12 cellular contexts compared by ENCODE assay signal in the genomic region with DNA sequence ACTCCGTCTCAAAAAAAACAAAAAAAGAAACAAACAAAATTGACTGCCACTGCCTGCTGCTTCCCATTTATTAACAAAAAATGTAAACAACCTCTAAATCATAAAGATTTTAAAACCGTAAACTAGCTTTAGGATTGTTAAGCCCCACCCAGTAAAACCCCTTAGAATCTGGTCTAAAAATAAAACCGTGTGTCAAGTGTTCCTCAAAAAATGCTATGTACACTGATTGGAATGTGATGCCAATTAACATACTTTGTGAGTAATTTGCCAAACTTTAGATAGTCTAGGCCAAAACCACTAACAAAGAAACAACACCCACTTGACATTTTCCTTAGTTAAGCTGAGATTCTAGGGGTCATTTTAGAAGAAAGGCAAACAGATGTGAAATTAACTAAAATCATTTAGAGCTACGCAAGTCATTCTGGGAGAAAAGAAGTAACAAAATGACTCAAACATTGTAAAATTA. TPM values are rescaled to one million over a fixed set of nuclear protein-coding genes. Genes with fewer than 3 reads are reported as not detected.
A peak's percentile ranks its signal among the peaks of the same experiment; 100 is the strongest.
DNase-seq lines count a peak whose midpoint lies in the region; ATAC-seq and TF ChIP-seq lines count a peak whose summit lies in the region.
"Had no signal": no experiment of that assay in that cellular context is flagged by ENCODE, and none has a peak within 500 bp of the region (broad histone marks: within the 10 kb centered on the region; RNA-seq: fewer than 3 reads in every experiment).

No MANE protein-coding gene starts in this region.

- H3K4me3 Mint-ChIP-seq in activated naive CD4-positive, alpha-beta T cell treated with anti-CD3 and anti-CD28 coated beads, Interleukin-2, amount 50 U/mL, for 24 hours, result peak overlapping the region; percentile 54
- H3K4me3 Mint-ChIP-seq in activated T-helper 2 cell treated with anti-CD3 and anti-CD28 coated beads, Interferon-gamma antibody, Interleukin-2, Interleukin-4, amounts not matched to agents 10 μg/mL and 5 μg/mL and 100 μg/mL, durations not matched to agents 14 hours and 24 hours and 36 hours (ENCODE audit: low read depth), result no peak overlapping the region

- H3K9me3 Mint-ChIP-seq in activated naive CD4-positive, alpha-beta T cell treated with anti-CD3 and anti-CD28 coated beads, Interleukin-2, amount 50 U/mL, for 24 hours, result no peaks in the 10 kb centered on the region
- no peaks in the 10 kb centered on the region for H3K9me3 Mint-ChIP-seq in activated T-helper 2 cell treated with anti-CD3 and anti-CD28 coated beads, Interferon-gamma antibody, Interleukin-2, Interleukin-4, amounts not matched to agents 10 μg/mL and 5 μg/mL and 100 μg/mL, durations not matched to agents 14 hours and 24 hours and 36 hours

- no peaks in the 10 kb centered on the region for H3K36me3 ChIP-seq in thoracic aorta

- H3K9me3 ChIP-seq in thoracic aorta, result no peaks in the 10 kb centered on the region

- H3K4me1 Mint-ChIP-seq in activated naive CD4-positive, alpha-beta T cell treated with anti-CD3 and anti-CD28 coated beads, Interleukin-2, amount 50 U/mL, for 24 hours, result peaks cover 72% of the 10 kb centered on the region
- H3K4me1 Mint-ChIP-seq in activated T-helper 2 cell treated with anti-CD3 and anti-CD28 coated beads, Interferon-gamma antibody, Interleukin-2, Interleukin-4, amounts not matched to agents 10 μg/mL and 5 μg/mL and 100 μg/mL, durations not matched to agents 14 hours and 24 hours and 36 hours (ENCODE audit: low read depth), result peaks cover 37% of the 10 kb centered on the region

- no peak for TF ChIP-seq CTCF in thoracic aorta (IDR thresholded peaks at IDR 0.05)

- ATAC-seq in thoracic aorta (ENCODE audit: insufficient number of reproducible peaks, low FRiP score, low read depth), result no peak
- ATAC-seq in HG02623 (IDR thresholded peaks at IDR 0.05; ENCODE audit: unreplicated experiment), result no peak
- no peak for ATAC-seq in GM21786 (IDR thresholded peaks at IDR 0.05; ENCODE audit: unreplicated experiment)

- peaks cover 55 to 76% of the 10 kb centered on the region in 2 donors for H3K4me1 ChIP-seq in thoracic aorta (ENCODE audit: control insufficient read depth in 1 of 2, low read depth in 2 of 2)

- intact Hi-C loops in activated T-helper 2 cell treated with anti-CD3 and anti-CD28 coated beads, Interferon-gamma antibody, Interleukin-2, Interleukin-4, amounts not matched to agents 10 μg/mL and 5 μg/mL and 100 μg/mL, durations not matched to agents 14 hours and 24 hours and 36 hours (cut with micrococcal nuclease), result no loop called here

- H3K27ac Mint-ChIP-seq in activated naive CD4-positive, alpha-beta T cell treated with anti-CD3 and anti-CD28 coated beads, Interleukin-2, amount 50 U/mL, for 24 hours, result peak overlapping the region; percentile 43
- peak overlapping the region; percentile 79 for H3K27ac Mint-ChIP-seq in activated T-helper 2 cell treated with anti-CD3 and anti-CD28 coated beads, Interferon-gamma antibody, Interleukin-2, Interleukin-4, amounts not matched to agents 10 μg/mL and 5 μg/mL and 100 μg/mL, durations not matched to agents 14 hours and 24 hours and 36 hours

- H3K27me3 ChIP-seq in thoracic aorta (replicated peaks; ENCODE audit: insufficient read depth), result no peaks in the 10 kb centered on the region

- H3K4me3 ChIP-seq in thoracic aorta, result peak overlapping the region; percentile 2

- peaks cover 12% of the 10 kb centered on the region for H3K36me3 Mint-ChIP-seq in activated naive CD4-positive, alpha-beta T cell treated with anti-CD3 and anti-CD28 coated beads, Interleukin-2, amount 50 U/mL, for 24 hours
- peaks cover 24% of the 10 kb centered on the region for H3K36me3 Mint-ChIP-seq in activated T-helper 2 cell treated with anti-CD3 and anti-CD28 coated beads, Interferon-gamma antibody, Interleukin-2, Interleukin-4, amounts not matched to agents 10 μg/mL and 5 μg/mL and 100 μg/mL, durations not matched to agents 14 hours and 24 hours and 36 hours (ENCODE audit: low read depth)

- peak overlapping the region; percentile 72 to 80 for H3K27ac ChIP-seq in thoracic aorta
- H3K27ac ChIP-seq: C4-2B had no signal

- DNase-seq in activated naive CD4-positive, alpha-beta T cell treated with anti-CD3 and anti-CD28 coated beads, Interleukin-2, amount 50 U/mL, for 16 hours, result no peak
- DNase-seq in activated T-helper 2 cell treated with anti-CD3 and anti-CD28 coated beads, Interferon-gamma antibody, Interleukin-2, Interleukin-4, amounts not matched to agents 10 μg/mL and 5 μg/mL and 100 μg/mL, durations not matched to agents 14 hours and 24 hours and 36 hours (ENCODE audit: low spot score), result no peak
- DNase-seq in iris pigment epithelial cell (ENCODE audit: low read depth), result peak; percentile 64
- DNase-seq in thoracic aorta (ENCODE audit: low spot score), result no peak
- no peak for DNase-seq in NCI-H524 treated with DMSO at 0.1 percent for 48 hours (lab: John Stamatoyannopoulos, UW)
- DNase-seq: activated CD4-positive, alpha-beta T cell treated with anti-CD3 and anti-CD28 coated beads for 4 hours; NCI-H510A treated with DMSO at 0.1 percent for 48 hours; stimulated activated naive CD4-positive, alpha-beta T cell had no signal

- no peaks in the 10 kb centered on the region for H3K27me3 Mint-ChIP-seq in activated naive CD4-positive, alpha-beta T cell treated with anti-CD3 and anti-CD28 coated beads, Interleukin-2, amount 50 U/mL, for 24 hours
- no peaks in the 10 kb centered on the region for H3K27me3 Mint-ChIP-seq in activated T-helper 2 cell treated with anti-CD3 and anti-CD28 coated beads, Interferon-gamma antibody, Interleukin-2, Interleukin-4, amounts not matched to agents 10 μg/mL and 5 μg/mL and 100 μg/mL, durations not matched to agents 14 hours and 24 hours and 36 hours (ENCODE audit: low read depth)

RNA-seq across cellular contexts. Expression of gene RAF1, which starts 5.3 kb away (rescaled TPM):
- total RNA-seq in activated T-helper 2 cell treated with anti-CD3 and anti-CD28 coated beads, Interferon-gamma antibody, Interleukin-2, Interleukin-4, amounts not matched to agents 10 μg/mL and 5 μg/mL and 100 μg/mL, durations not matched to agents 14 hours and 24 hours and 36 hours, result 85.1 and 89.7 TPM in 2 replicates
- 100 to 1,000 TPM; 158 to 183 TPM for total RNA-seq in thoracic aorta
